ENCODE assay signal across 8 cellular contexts in the genomic region with DNA sequence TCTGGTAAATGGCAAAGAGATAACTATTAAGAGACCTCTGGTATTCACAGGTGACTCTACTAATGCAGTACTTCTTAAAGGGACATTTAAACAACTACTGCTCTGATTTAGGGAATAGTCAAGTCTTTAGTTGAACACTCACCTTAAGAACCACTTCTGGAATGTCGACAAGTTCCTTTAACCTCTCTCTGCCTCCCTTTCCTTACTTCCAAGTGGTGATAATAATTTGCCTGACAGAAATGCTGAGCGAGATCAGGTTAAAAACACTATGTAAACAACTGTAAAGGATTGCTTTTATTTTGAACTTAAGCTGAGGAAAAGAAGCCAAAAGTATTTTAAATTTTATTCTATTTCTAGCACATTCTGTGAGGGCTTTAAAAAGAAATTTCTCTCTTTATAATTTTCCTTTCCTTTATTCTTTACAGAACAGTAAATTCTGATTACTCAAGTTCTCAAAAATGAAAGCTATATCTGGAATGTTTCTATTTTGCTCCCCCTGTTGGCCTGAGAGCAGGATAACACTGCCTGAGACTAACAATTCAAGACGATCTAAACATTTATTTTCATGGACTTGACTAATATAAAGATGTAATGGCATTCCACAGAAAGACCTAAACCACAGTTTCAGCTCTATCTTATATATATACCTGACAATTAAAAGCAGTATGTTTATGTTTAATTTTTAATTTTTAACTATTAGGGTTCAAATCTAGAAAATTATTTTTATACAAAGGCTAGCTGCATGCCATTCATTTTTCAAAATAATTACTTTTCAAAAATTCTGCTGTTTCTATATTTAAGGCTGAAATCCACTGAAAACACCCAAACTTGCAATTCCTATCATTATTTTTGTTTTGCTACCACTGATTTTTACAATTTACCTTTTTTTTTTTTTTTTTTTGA. TPM values are rescaled to one million over a fixed set of nuclear protein-coding genes. Genes with fewer than 3 reads are reported as not detected.
DNase-seq lines count a peak whose midpoint lies in the region; ATAC-seq and TF ChIP-seq lines count a peak whose summit lies in the region.

No MANE protein-coding gene starts in this region.

- no peak overlapping the region for H2AFZ ChIP-seq in ACC112 (ENCODE audit: low read length, unreplicated experiment)

- H3K4me1 ChIP-seq in ACC112 (ENCODE audit: control insufficient read depth, insufficient read depth, low read length, unreplicated experiment): peaks cover 11% of the 10 kb centered on the region
- H3K4me1 ChIP-seq in gastroesophageal sphincter: peaks cover 0 to 16% (median 4%) of the 10 kb centered on the region in 3 donors

- H3K27me3 Mint-ChIP-seq in progenitor cell of endocrine pancreas: no peaks in the 10 kb centered on the region

- H3K27ac Mint-ChIP-seq in progenitor cell of endocrine pancreas: peak overlapping the region; percentile 43

- H3K27me3 ChIP-seq in ACC112 (ENCODE audit: insufficient read depth, low read length) (no peaks in the 10 kb centered on the region), gastroesophageal sphincter (no peaks in the 10 kb centered on the region), MG63 (no peaks in the 10 kb centered on the region)

- H3K4me3 Mint-ChIP-seq in progenitor cell of endocrine pancreas (ENCODE audit: low read depth): no peak overlapping the region

- peak; percentile 73 for DNase-seq in GM03348 (ENCODE audit: low spot score)
- peak; percentile 21 to 56 for DNase-seq in NCI-H2081 (lab: John Stamatoyannopoulos, UW)
- DNase-seq in progenitor cell of endocrine pancreas (ENCODE audit: low spot score, unreplicated experiment): no peak
- no peak for DNase-seq in NK-92 treated with Interleukin-12 subunit alpha and Interleukin-12 subunit beta, amount 100 ng/mL, for 24 hours (lab: John Stamatoyannopoulos, UW)
- no peak for DNase-seq in MG63

- H3K36me3 ChIP-seq in ACC112 (ENCODE audit: insufficient read depth, low read length) (peaks cover 12% of the 10 kb centered on the region), gastroesophageal sphincter (peaks cover 0 to 43% of the 10 kb centered on the region in 2 donors), MG63 (peaks cover 45% of the 10 kb centered on the region)

- TF ChIP-seq POLR2A in gastroesophageal sphincter (IDR thresholded peaks at IDR 0.05): no peak

- peak overlapping the region; percentile 46 for H3K27ac ChIP-seq in ACC112 (ENCODE audit: low read depth, low read length)
- H3K27ac ChIP-seq in VCaP: peak overlapping the region; percentile 38; the same call in 1 of the 2 replicates
- H3K27ac ChIP-seq in gastroesophageal sphincter: peak overlapping the region; percentile 47 to 82 (median 78)

- peak; percentile 68 for ATAC-seq in gastroesophageal sphincter

- H3K4me3 ChIP-seq in ACC112 (ENCODE audit: low read depth, low read length) (no peak overlapping the region), gastroesophageal sphincter (no peak overlapping the region), MG63 (no peak overlapping the region)

- H3K4me1 Mint-ChIP-seq in progenitor cell of endocrine pancreas (ENCODE audit: low read depth): peaks cover 8% of the 10 kb centered on the region

- no peak for TF ChIP-seq EP300 in gastroesophageal sphincter (IDR thresholded peaks at IDR 0.05)

- H3K9me3 ChIP-seq in gastroesophageal sphincter: no peaks in the 10 kb centered on the region
- H3K9me3 ChIP-seq in MG63: no peaks in the 10 kb centered on the region

- H3K79me2 ChIP-seq in ACC112 (ENCODE audit: control insufficient read depth, insufficient read depth, low read length, unreplicated experiment): no peaks in the 10 kb centered on the region

- peak; percentile 89 for TF ChIP-seq CTCF in VCaP (conservative IDR thresholded peaks at IDR 0.05)
- peak; percentile 67 to 88 (median 84) for TF ChIP-seq CTCF in gastroesophageal sphincter (IDR thresholded peaks at IDR 0.05)
- TF ChIP-seq CTCF in progenitor cell of endocrine pancreas (IDR thresholded peaks at IDR 0.05; ENCODE audit: unreplicated experiment): peak; percentile 80

- peaks cover 16% of the 10 kb centered on the region for H3K36me3 Mint-ChIP-seq in progenitor cell of endocrine pancreas (ENCODE audit: insufficient read depth)

- WGBS in gastroesophageal sphincter (ENCODE audit: low coverage in 1 of 2), 2 donors: 12 to 15% methylated on average over 3 of the region's 3 CpGs

- no peaks in the 10 kb centered on the region for H3K9me3 Mint-ChIP-seq in progenitor cell of endocrine pancreas (ENCODE audit: low read depth)

RNA-seq across cellular contexts. Expression of a gene that starts 29.2 kb away (rescaled TPM):
- 10 to 100 TPM; 14.1 to 26.0 (median 20.2) TPM for total RNA-seq in gastroesophageal sphincter
- total RNA-seq in progenitor cell of endocrine pancreas: 33.4 and 34.9 TPM in 2 replicates
- 8.5 and 11.0 TPM in 2 replicates for total RNA-seq in MG63 (2014; rRNA removed; shearing (Covaris generic); ENCODE audit: low replicate concordance)

RNA-seq across cellular contexts. Expression of a gene that starts 49.1 kb away (rescaled TPM):
- 100 to 1,000 TPM; 186 to 272 (median 208) TPM for total RNA-seq in gastroesophageal sphincter
- total RNA-seq in progenitor cell of endocrine pancreas: 78.6 and 81.8 TPM in 2 replicates
- 23.9 and 75.3 TPM in 2 replicates for total RNA-seq in MG63 (2014; rRNA removed; shearing (Covaris generic); ENCODE audit: low replicate concordance)

RNA-seq across cellular contexts. Expression of a gene that starts 55.2 kb away (rescaled TPM):
- total RNA-seq in gastroesophageal sphincter: 100 to 1,000 TPM in 1 of 4 donors, 10 to 100 TPM in 3; 37.4 to 102 (median 72.0) TPM
- 124 and 131 TPM in 2 replicates for total RNA-seq in progenitor cell of endocrine pancreas
- total RNA-seq in MG63 (2014; rRNA removed; shearing (Covaris generic); ENCODE audit: low replicate concordance): 54.6 and 57.9 TPM in 2 replicates

RNA-seq across cellular contexts. Expression of a gene that starts 55.5 kb away (rescaled TPM):
- total RNA-seq in gastroesophageal sphincter: 10 to 100 TPM in 2 of 4 donors, 1 to 10 TPM in 2; 3.5 to 15.9 (median 10.4) TPM
- 62.9 and 65.4 TPM in 2 replicates for total RNA-seq in progenitor cell of endocrine pancreas
- 20.5 and 32.1 TPM in 2 replicates for total RNA-seq in MG63 (2014; rRNA removed; shearing (Covaris generic); ENCODE audit: low replicate concordance)

Comparison
In these comparisons a context has a peak if more than half of its experiments do, and no peak if none do; other contexts are left out.
1. DNase-seq: peak in GM03348 (single experiment) and NCI-H2081 (2 of 2); none in progenitor cell of endocrine pancreas (single experiment), NK-92 treated with Interleukin-12 subunit alpha and Interleukin-12 subunit beta, amount 100 ng/mL, for 24 hours (single experiment) and MG63 (single experiment).
2. Peak in every context shown above with its lines, with median percentiles within 50 percentile points of each other: H3K27ac ChIP-seq and CTCF ChIP-seq.